ENCODE assay signal across 30 cellular contexts in the genomic region with DNA sequence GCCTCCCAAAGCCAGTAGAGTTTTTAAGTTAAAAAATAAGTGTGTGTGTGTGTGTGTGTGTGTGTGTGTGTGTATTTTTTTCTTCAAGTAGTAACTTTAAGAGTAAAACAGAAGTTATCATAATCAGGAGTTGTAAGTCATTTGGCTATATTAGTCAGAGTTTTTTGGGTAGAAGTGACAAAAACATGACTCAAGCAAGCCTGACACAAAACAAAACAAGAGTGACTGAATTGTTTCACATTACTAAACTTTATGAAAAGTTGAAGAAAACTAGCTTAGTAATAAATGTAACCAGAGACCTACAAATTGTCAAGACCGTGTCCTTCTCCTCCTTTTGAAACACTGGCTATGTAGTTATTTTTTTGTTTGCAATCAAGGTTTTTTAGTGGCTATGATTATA.
"Had no signal": no experiment of that assay in that cellular context is flagged by ENCODE, and none has a peak within 500 bp of the region (broad histone marks: within the 10 kb centered on the region; RNA-seq: fewer than 3 reads in every experiment).

No MANE protein-coding gene starts in this region.

- H3K27ac ChIP-seq: ascending aorta, body of pancreas, RWPE1, SJCRH30, WERI-Rb-1 had no signal

- H3K9ac ChIP-seq: SK-N-SH had no signal

- H3K4me3 ChIP-seq: ascending aorta, body of pancreas, MG63, SJCRH30 had no signal

- H3K27me3 ChIP-seq: ascending aorta, body of pancreas, MG63, SJCRH30 had no signal

- H3K4me1 ChIP-seq: ascending aorta, body of pancreas, SJCRH30 had no signal

- DNase-seq: activated CD4-positive, alpha-beta T cell treated with anti-CD3 and anti-CD28 coated beads for 36 hours; activated CD8-positive, alpha-beta memory T cell treated with anti-CD3 and anti-CD28 coated beads, Interleukin-2, amount 50 U/mL, for 4 hours; activated CD8-positive, alpha-beta T cell treated with anti-CD3 and anti-CD28 coated beads for 36 hours; activated effector memory CD4-positive, alpha-beta T cell treated with anti-CD3 and anti-CD28 coated beads, Interleukin-2, amount 50 U/mL, for 16 hours; activated naive CD4-positive, alpha-beta T cell treated with Interleukin-2 at 50 U/mL for 16 hours; activated naive CD8-positive, alpha-beta T cell treated with anti-CD3 and anti-CD28 coated beads, Interleukin-2, amount 50 U/mL, for 24 hours; amniotic stem cell; body of pancreas; central memory CD4-positive, alpha-beta T cell; MG63; MV-4-11; NCI-H1092 treated with DMSO at 0.1 percent for 48 hours; NCI-H1417 treated with DMSO at 0.1 percent for 48 hours; NCI-H1694; NCI-H2029; NCI-H2107; NCI-H2171 treated with DMSO at 0.1 percent for 48 hours; NCI-H226; NCI-H510A; NCI-H526 treated with DMSO at 0.1 percent for 48 hours; NCI-H82; OCI-M1; Right ventricle myocardium superior; SJCRH30; SK-N-SH; T-helper 1 cell; WERI-Rb-1 had no signal

- H3K9me3 ChIP-seq: ascending aorta, body of pancreas, MG63, SK-N-SH had no signal

- H3K36me3 ChIP-seq: ascending aorta, MG63, SJCRH30, WERI-Rb-1 had no signal

- H3K4me2 ChIP-seq: SK-N-SH had no signal

- ATAC-seq: activated CD4-positive, alpha-beta T cell treated with anti-CD3 and anti-CD28 coated beads for 36 hours; activated CD8-positive, alpha-beta T cell treated with anti-CD3 and anti-CD28 coated beads for 36 hours; activated naive CD8-positive, alpha-beta T cell treated with anti-CD3 and anti-CD28 coated beads, Interleukin-2, amount 50 U/mL, for 24 hours; body of pancreas; Panc1 had no signal
